Comparison of ENCODE assay signal across 32 cellular contexts in genomic region chr17:49882434-49882833, GRCh38. TPM values are rescaled to one million over a fixed set of nuclear protein-coding genes. Genes with fewer than 3 reads are reported as not detected.
"Had no signal": no experiment of that assay in that cellular context is flagged by ENCODE, and none has a peak within 500 bp of the region (broad histone marks: within the 10 kb centered on the region; RNA-seq: fewer than 3 reads in every experiment).

No MANE protein-coding gene starts in this region.

- H3K9me3 Mint-ChIP-seq: effector memory CD8-positive, alpha-beta T cell; mesothelial cell of epicardium; naive B cell; natural killer cell treated with Interleukin-12 subunit alpha and Interleukin-12 subunit beta and Interleukin-15 and Interleukin-18, amount 100 ng/mL, for 72 hours; neural crest cell; stimulated activated naive B cell treated with anti-CD40 and anti-IgM and Interleukin-4, amounts not matched to agents 10 μg/mL and 1 μg/mL and 100 μg/mL, for 72 hours; stimulated activated naive CD8-positive, alpha-beta T cell treated with anti-CD3 and anti-CD28 coated beads, Interleukin-15, Interleukin-2, amounts not matched to agents 100 ng/mL and 50 ng/mL, for 24 hours had no signal

- H3K36me3 ChIP-seq: esophagus squamous epithelium, heart right ventricle, left lung, right lobe of liver, thoracic aorta, tibial nerve, vagina had no signal

- H2AFZ ChIP-seq: parathyroid adenoma had no signal

- H3K79me2 ChIP-seq: parathyroid adenoma had no signal

- H3K27ac Mint-ChIP-seq: effector memory CD8-positive, alpha-beta T cell; mesothelial cell of epicardium; natural killer cell treated with Interleukin-12 subunit alpha and Interleukin-12 subunit beta and Interleukin-15 and Interleukin-18, amount 100 ng/mL, for 72 hours; progenitor cell of endocrine pancreas; stimulated activated naive B cell treated with anti-CD40 and anti-IgM and Interleukin-4, amounts not matched to agents 10 μg/mL and 1 μg/mL and 100 μg/mL, for 72 hours; stimulated activated naive CD8-positive, alpha-beta T cell treated with anti-CD3 and anti-CD28 coated beads, Interleukin-15, Interleukin-2, amounts not matched to agents 100 ng/mL and 50 ng/mL, for 24 hours had no signal

- H3K36me3 Mint-ChIP-seq: mesothelial cell of epicardium; naive B cell; natural killer cell treated with Interleukin-12 subunit alpha and Interleukin-12 subunit beta and Interleukin-15 and Interleukin-18, amount 100 ng/mL, for 72 hours; stimulated activated naive B cell treated with anti-CD40 and anti-IgM and Interleukin-4, amounts not matched to agents 10 μg/mL and 1 μg/mL and 100 μg/mL, for 72 hours had no signal

- H3K4me3 ChIP-seq: esophagus squamous epithelium, heart right ventricle, left lung, mucosa of descending colon, right lobe of liver, thoracic aorta, tibial nerve, vagina had no signal

- H3K27me3 ChIP-seq: right lobe of liver, vagina had no signal

- H3K9me3 ChIP-seq: esophagus squamous epithelium, heart right ventricle, left lung, mucosa of descending colon, right lobe of liver, thoracic aorta, tibial nerve, vagina had no signal

- ATAC-seq: effector memory CD8-positive, alpha-beta T cell; heart right ventricle; left cardiac atrium; left lung; mucosa of descending colon; natural killer cell treated with Interleukin-12 subunit alpha and Interleukin-12 subunit beta and Interleukin-15 and Interleukin-18, amount 100 ng/mL, for 72 hours; right lobe of liver; stimulated activated naive B cell treated with anti-CD40 and anti-IgM and Interleukin-4, amounts not matched to agents 10 μg/mL and 1 μg/mL and 100 μg/mL, for 72 hours had no signal

- H3K27ac ChIP-seq: esophagus squamous epithelium, heart right ventricle, left lung, parathyroid adenoma, right lobe of liver, thoracic aorta, tibial nerve, vagina had no signal

- H3K9ac ChIP-seq: parathyroid adenoma had no signal

- DNase-seq: effector memory CD8-positive, alpha-beta T cell; erythroblast; esophagus squamous epithelium; foreskin melanocyte; glutamatergic neuron; heart right ventricle; hippocampal formation; left cardiac atrium; left lung; mesenchymal stem cell; mucosa of descending colon; naive B cell; right lobe of liver; small intestine; stimulated activated CD4-positive, alpha-beta T cell treated with anti-CD3 and anti-CD28 coated beads, Interleukin-15, amount 100 ng/mL, for 24 hours; stimulated activated CD4-positive, alpha-beta T cell treated with anti-CD3 and anti-CD28 coated beads, Interleukin-2, amount 100 ng/mL, for 48 hours; stimulated activated naive B cell treated with anti-CD40 and anti-IgM and Interleukin-4, amounts not matched to agents 10 μg/mL and 1 μg/mL and 100 μg/mL, for 72 hours had no signal

- H3K4me1 ChIP-seq: right lobe of liver, vagina had no signal

- H3K4me1 Mint-ChIP-seq: neural crest cell had no signal

- H3K4me3 Mint-ChIP-seq: effector memory CD8-positive, alpha-beta T cell; mesothelial cell of epicardium; naive B cell; natural killer cell treated with Interleukin-12 subunit alpha and Interleukin-12 subunit beta and Interleukin-15 and Interleukin-18, amount 100 ng/mL, for 72 hours; neural crest cell; stimulated activated naive B cell treated with anti-CD40 and anti-IgM and Interleukin-4, amounts not matched to agents 10 μg/mL and 1 μg/mL and 100 μg/mL, for 72 hours; stimulated activated naive CD8-positive, alpha-beta T cell treated with anti-CD3 and anti-CD28 coated beads, Interleukin-15, Interleukin-2, amounts not matched to agents 100 ng/mL and 50 ng/mL, for 24 hours had no signal

RNA-seq across cellular contexts. Expression of gene TAC4, which starts 34.6 kb away (rescaled TPM):
- total RNA-seq: dermis microvascular lymphatic vessel endothelial cell; esophagus squamous epithelium; kidney epithelial cell; left cardiac atrium; left lung; lower leg skin; lung microvascular endothelial cell; mesothelial cell of epicardium; mucosa of descending colon; natural killer cell treated with Interleukin-12 subunit alpha and Interleukin-12 subunit beta and Interleukin-15 and Interleukin-18, amount 100 ng/mL, for 72 hours; neural crest cell; osteoblast; progenitor cell of endocrine pancreas; right lobe of liver; thoracic aorta; tibial nerve; ureter; vagina had no signal
- polyA plus RNA-seq: heart right ventricle, small intestine had no signal
